ENCODE assay signal across 9 cellular contexts in the genomic region with DNA sequence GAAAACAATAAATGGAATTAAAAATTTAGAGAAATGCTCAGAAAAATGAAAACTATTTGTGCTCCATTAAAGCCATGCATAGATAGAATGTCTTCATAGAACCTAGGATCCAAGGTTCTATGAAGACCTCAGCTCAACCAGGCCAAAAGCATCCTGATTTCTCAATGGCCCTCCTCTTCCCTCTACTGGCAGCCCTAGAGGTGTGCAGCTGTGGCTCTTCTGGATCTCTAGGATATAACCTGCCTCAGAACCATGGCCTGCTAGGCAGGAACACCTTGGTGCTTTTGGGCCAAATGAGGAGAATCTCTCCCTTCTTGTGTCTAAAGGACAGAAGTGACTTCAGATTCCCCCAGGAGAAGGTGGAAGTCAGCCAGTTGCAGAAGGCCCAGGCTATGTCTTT. TPM values are rescaled to one million over a fixed set of nuclear protein-coding genes. Genes with fewer than 3 reads are reported as not detected.
DNase-seq lines count a peak whose midpoint lies in the region; ATAC-seq and TF ChIP-seq lines count a peak whose summit lies in the region.
"Had no signal": no experiment of that assay in that cellular context is flagged by ENCODE, and none has a peak within 500 bp of the region (broad histone marks: within the 10 kb centered on the region; RNA-seq: fewer than 3 reads in every experiment).

No MANE protein-coding gene starts in this region.

- H3K27me3 Mint-ChIP-seq in nephron (ENCODE audit: low read depth) = peaks cover 3% of the 10 kb centered on the region

- no peaks in the 10 kb centered on the region for H4K20me1 ChIP-seq in OCI-LY1 (ENCODE audit: insufficient read depth, low read length)

- H3K4me2 ChIP-seq in OCI-LY1 (ENCODE audit: low read length) = no peak overlapping the region

- H3K9ac ChIP-seq in OCI-LY1 (ENCODE audit: low read length) = no peak overlapping the region

- H3K4me3 ChIP-seq in BE2C (ENCODE audit: low read depth, low read length) (no peak overlapping the region), OCI-LY1 (ENCODE audit: low read depth, low read length, poor library complexity, severe bottlenecking) (no peak overlapping the region)

- no peak overlapping the region for H3K27ac ChIP-seq in OCI-LY1 (ENCODE audit: low read depth, low read length, poor library complexity, severe bottlenecking)

- no peak overlapping the region for H3K27ac Mint-ChIP-seq in nephron

- H3K27me3 ChIP-seq in BE2C (no peaks in the 10 kb centered on the region), OCI-LY1 (ENCODE audit: insufficient read depth, low read length) (no peaks in the 10 kb centered on the region)

- H3K9me3 ChIP-seq in BE2C (no peaks in the 10 kb centered on the region), OCI-LY1 (ENCODE audit: low read length) (no peaks in the 10 kb centered on the region)

- TF ChIP-seq CTCF in BE2C (IDR thresholded peaks at IDR 0.05; ENCODE audit: low read depth, low read length) (peak; percentile 63), OCI-LY1 (IDR thresholded peaks at IDR 0.05; ENCODE audit: low read length) (peak; percentile 49), nephron (IDR thresholded peaks at IDR 0.05; ENCODE audit: unreplicated experiment in 3 of 3) (peak; percentile 51 to 55 (median 55))

- H2AFZ ChIP-seq in OCI-LY1 (ENCODE audit: low read length) = no peak overlapping the region

- no peaks in the 10 kb centered on the region for H3K4me1 Mint-ChIP-seq in nephron

- H3K9me2 ChIP-seq in OCI-LY1 (ENCODE audit: low read depth, low read length) = no peaks in the 10 kb centered on the region

- no peaks in the 10 kb centered on the region for H3F3A ChIP-seq in OCI-LY1 (ENCODE audit: insufficient read depth, low read length)

- H3K36me3 ChIP-seq in BE2C (no peaks in the 10 kb centered on the region), OCI-LY1 (ENCODE audit: insufficient read depth, low read length) (no peaks in the 10 kb centered on the region)

- no peaks in the 10 kb centered on the region for H3K4me1 ChIP-seq in BE2C
- no peaks in the 10 kb centered on the region for H3K4me1 ChIP-seq in OCI-LY1 (ENCODE audit: insufficient read depth, low read length, severe bottlenecking)

- peaks cover 3% of the 10 kb centered on the region for H3K9me3 Mint-ChIP-seq in nephron

- H3K36me3 Mint-ChIP-seq in nephron (ENCODE audit: low read depth) = no peaks in the 10 kb centered on the region

- H3K4me3 Mint-ChIP-seq in nephron = no peak overlapping the region

- peak; percentile 58 for ATAC-seq in GM18508 (IDR thresholded peaks at IDR 0.05; ENCODE audit: insufficient read depth, unreplicated experiment)
- ATAC-seq in HG02981 (IDR thresholded peaks at IDR 0.05; ENCODE audit: unreplicated experiment) = peak; percentile 83

- no peak for DNase-seq in BE2C
- DNase-seq in dermis blood vessel endothelial cell = peak; percentile 57
- no peak for DNase-seq in middle frontal gyrus (ENCODE audit: extremely low spot score, low spot score)
- DNase-seq in activated CD4-positive, CD25-positive, alpha-beta regulatory T cell treated with anti-CD3 and anti-CD28 coated beads, Interleukin-2, amount 50 U/mL, for 72 hours = no peak

- no peaks in the 10 kb centered on the region for H3K79me2 ChIP-seq in OCI-LY1 (ENCODE audit: insufficient read depth, low read length)

RNA-seq across cellular contexts. Expression of a gene that starts 15.1 kb away (rescaled TPM):
- polyA plus RNA-seq in BE2C (2012; ENCODE audit: insufficient read depth, insufficient read length, low read depth) = not detected
- total RNA-seq in dermis blood vessel endothelial cell = not detected in 2 replicates
- total RNA-seq: temporal lobe had no signal

RNA-seq across cellular contexts. Expression of a gene that starts 26.8 kb away (rescaled TPM):
- not detected for polyA plus RNA-seq in BE2C (2012; ENCODE audit: insufficient read depth, insufficient read length, low read depth)
- 0.05 and 0.17 TPM in 2 replicates for total RNA-seq in dermis blood vessel endothelial cell
- total RNA-seq: temporal lobe had no signal

RNA-seq across cellular contexts. Expression of a gene that starts 46.4 kb away (rescaled TPM):
- not detected for polyA plus RNA-seq in BE2C (2012; ENCODE audit: insufficient read depth, insufficient read length, low read depth)
- total RNA-seq in dermis blood vessel endothelial cell = not detected in 2 replicates
- total RNA-seq: temporal lobe had no signal
